ENCODE assay signal across 16 cellular contexts in the genomic region with DNA sequence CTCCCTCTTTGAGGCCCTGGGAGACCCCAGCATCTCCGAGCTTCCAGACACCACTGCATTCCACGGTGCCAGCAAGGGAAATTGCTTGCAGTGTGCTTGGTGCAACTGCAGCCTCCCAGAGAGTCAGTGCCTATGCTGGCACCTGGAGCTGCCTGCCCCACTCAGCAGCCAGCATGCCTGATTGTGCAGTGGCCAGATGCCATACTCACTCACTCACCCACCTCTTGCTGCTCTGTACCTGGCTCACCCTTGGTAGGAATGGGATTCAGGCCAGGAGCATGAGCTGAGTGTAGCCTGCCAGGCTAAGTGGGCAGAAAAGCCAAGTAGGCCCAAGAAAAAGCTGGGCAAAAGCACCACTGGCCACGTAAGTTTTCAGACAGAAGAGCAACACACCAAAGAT.
"Had no signal": no experiment of that assay in that cellular context is flagged by ENCODE, and none has a peak within 500 bp of the region (broad histone marks: within the 10 kb centered on the region; RNA-seq: fewer than 3 reads in every experiment).

No MANE protein-coding gene starts in this region.

- H3K4me3 ChIP-seq: coronary artery, dorsolateral prefrontal cortex, esophagus muscularis mucosa, gastroesophageal sphincter, heart left ventricle, left lung, lower lobe of right lung had no signal

- H3K36me3 ChIP-seq: esophagus muscularis mucosa, gastroesophageal sphincter, heart left ventricle, left lung, lower lobe of right lung had no signal

- H3K27me3 ChIP-seq: dorsolateral prefrontal cortex, esophagus muscularis mucosa, foreskin keratinocyte, gastroesophageal sphincter, heart left ventricle, left lung had no signal

- ATAC-seq: foreskin keratinocyte; left cardiac atrium; left lung; naive thymus-derived CD4-positive, alpha-beta T cell had no signal

- DNase-seq: dermis blood vessel endothelial cell; dorsolateral prefrontal cortex; effector CD4-positive, alpha-beta T cell; effector memory CD4-positive, alpha-beta T cell; foreskin keratinocyte; heart left ventricle; hippocampal formation; left cardiac atrium; lower lobe of right lung; mesendoderm; midbrain; naive thymus-derived CD4-positive, alpha-beta T cell had no signal

- H3K4me1 ChIP-seq: esophagus muscularis mucosa, foreskin keratinocyte, gastroesophageal sphincter, left lung, lower lobe of right lung had no signal

- H3K27ac ChIP-seq: coronary artery, dorsolateral prefrontal cortex, esophagus muscularis mucosa, foreskin keratinocyte, gastroesophageal sphincter, heart left ventricle, left lung, lower lobe of right lung had no signal

- H3K9me3 ChIP-seq: lower lobe of right lung had no signal
